Comparison of ENCODE assay signal across 9 cellular contexts in genomic region chr20:63290677-63291472, GRCh38. TPM values are rescaled to one million over a fixed set of nuclear protein-coding genes. Genes with fewer than 3 reads are reported as not detected.
DNase-seq lines count a peak whose midpoint lies in the region; ATAC-seq and TF ChIP-seq lines count a peak whose summit lies in the region.
"Had no signal": no experiment of that assay in that cellular context is flagged by ENCODE, and none has a peak within 500 bp of the region (broad histone marks: within the 10 kb centered on the region; RNA-seq: fewer than 3 reads in every experiment).

No MANE protein-coding gene starts in this region.

- no peak overlapping the region for H3K27ac Mint-ChIP-seq in natural killer cell treated with Interleukin-12 subunit alpha and Interleukin-12 subunit beta and Interleukin-15 and Interleukin-18, amount 100 ng/mL, for 72 hours
- H3K27ac Mint-ChIP-seq: activated naive CD4-positive, alpha-beta T cell treated with anti-CD3 and anti-CD28 coated beads, Interleukin-2, amount 50 U/mL, for 24 hours had no signal

- TF ChIP-seq EP300 in tibial nerve (IDR thresholded peaks at IDR 0.05) = no peak

- TF ChIP-seq CTCF in GM12864 (IDR thresholded peaks at IDR 0.05; ENCODE audit: low read depth, low read length, missing control alignments) (peak; percentile 82), tibial nerve (IDR thresholded peaks at IDR 0.05) (peak; percentile 58 to 72 (median 64))

- H3K4me3 ChIP-seq in GM12864 (ENCODE audit: low read depth, low read length) (no peak overlapping the region), tibial nerve (no peak overlapping the region)
- H3K4me3 ChIP-seq in effector memory CD4-positive, alpha-beta T cell (ENCODE audit: insufficient read depth, low read depth, low read length, poor library complexity, severe bottlenecking) = no peak overlapping the region

- no peak overlapping the region for H3K27ac ChIP-seq in effector memory CD4-positive, alpha-beta T cell (ENCODE audit: insufficient read depth, low read length, poor library complexity, severe bottlenecking)
- H3K27ac ChIP-seq in tibial nerve = no peak overlapping the region

- H3K36me3 ChIP-seq in effector memory CD4-positive, alpha-beta T cell (ENCODE audit: control insufficient read depth, insufficient read depth, low read length) = peaks cover 25% of the 10 kb centered on the region
- peaks cover 0 to 42% (median 0%) of the 10 kb centered on the region in 3 donors for H3K36me3 ChIP-seq in tibial nerve

- no peak for DNase-seq in GM12864 (ENCODE audit: low read depth)
- DNase-seq in NAMALWA (ENCODE audit: low spot score) = peak; percentile 63
- peak; percentile 44 to 49 for DNase-seq in activated CD4-positive, alpha-beta T cell treated with anti-CD3 and anti-CD28 coated beads, Interleukin-2, amount 50 U/mL, for 4 hours
- DNase-seq in effector memory CD4-positive, alpha-beta T cell = peak in 2 of 3 donors; percentile 22 to 34
- DNase-seq in natural killer cell treated with Interleukin-12 subunit alpha and Interleukin-12 subunit beta and Interleukin-15 and Interleukin-18, amount 100 ng/mL, for 72 hours (ENCODE audit: low spot score) = no peak
- no peak for DNase-seq in tibial nerve (ENCODE audit: low spot score in 2 of 2)

- no peaks in the 10 kb centered on the region for H3K4me1 Mint-ChIP-seq in natural killer cell treated with Interleukin-12 subunit alpha and Interleukin-12 subunit beta and Interleukin-15 and Interleukin-18, amount 100 ng/mL, for 72 hours (ENCODE audit: low read depth in 2 of 2)

- H3K4me3 Mint-ChIP-seq in natural killer cell treated with Interleukin-12 subunit alpha and Interleukin-12 subunit beta and Interleukin-15 and Interleukin-18, amount 100 ng/mL, for 72 hours = no peak overlapping the region
- H3K4me3 Mint-ChIP-seq: activated naive CD4-positive, alpha-beta T cell treated with anti-CD3 and anti-CD28 coated beads, Interleukin-2, amount 50 U/mL, for 24 hours had no signal

- H3K27me3 ChIP-seq in effector memory CD4-positive, alpha-beta T cell (replicated peaks; ENCODE audit: control insufficient read depth, insufficient read depth, low read length, poor library complexity, severe bottlenecking) = peaks cover 2% of the 10 kb centered on the region
- peaks cover 0 to 28% of the 10 kb centered on the region in 2 donors for H3K27me3 ChIP-seq in tibial nerve

- ATAC-seq in natural killer cell treated with Interleukin-12 subunit alpha and Interleukin-12 subunit beta and Interleukin-15 and Interleukin-18, amount 100 ng/mL, for 72 hours = peak; percentile 48 to 55
- ATAC-seq in HG03520 (IDR thresholded peaks at IDR 0.05; ENCODE audit: unreplicated experiment) (no peak), HG03354 (IDR thresholded peaks at IDR 0.05; ENCODE audit: poor library complexity, severe bottlenecking, unreplicated experiment) (no peak)

- H3K4me1 ChIP-seq in effector memory CD4-positive, alpha-beta T cell (ENCODE audit: control insufficient read depth, insufficient read depth, low read length, poor library complexity, severe bottlenecking) = peaks cover 12% of the 10 kb centered on the region
- H3K4me1 ChIP-seq in tibial nerve = peaks cover 0 to 13% (median 0%) of the 10 kb centered on the region in 4 donors

- WGBS in tibial nerve, 2 donors = 21 to 31% methylated on average over 13 to 18 of the region's 26 CpGs

- no peaks in the 10 kb centered on the region for H3K36me3 Mint-ChIP-seq in natural killer cell treated with Interleukin-12 subunit alpha and Interleukin-12 subunit beta and Interleukin-15 and Interleukin-18, amount 100 ng/mL, for 72 hours
- H3K36me3 Mint-ChIP-seq: activated naive CD4-positive, alpha-beta T cell treated with anti-CD3 and anti-CD28 coated beads, Interleukin-2, amount 50 U/mL, for 24 hours had no signal

- no peak for TF ChIP-seq POLR2A in tibial nerve (IDR thresholded peaks at IDR 0.05)

- no peaks in the 10 kb centered on the region for H3K9me3 Mint-ChIP-seq in natural killer cell treated with Interleukin-12 subunit alpha and Interleukin-12 subunit beta and Interleukin-15 and Interleukin-18, amount 100 ng/mL, for 72 hours
- H3K9me3 Mint-ChIP-seq: activated naive CD4-positive, alpha-beta T cell treated with anti-CD3 and anti-CD28 coated beads, Interleukin-2, amount 50 U/mL, for 24 hours had no signal

- peaks cover 0 to 2% of the 10 kb centered on the region in 2 donors for H3K27me3 Mint-ChIP-seq in natural killer cell treated with Interleukin-12 subunit alpha and Interleukin-12 subunit beta and Interleukin-15 and Interleukin-18, amount 100 ng/mL, for 72 hours

- H3K9me3 ChIP-seq in effector memory CD4-positive, alpha-beta T cell (ENCODE audit: control insufficient read depth, low read length) = no peaks in the 10 kb centered on the region
- H3K9me3 ChIP-seq in tibial nerve = no peaks in the 10 kb centered on the region

RNA-seq across cellular contexts. Expression of gene COL20A1, which starts 2.1 kb away (rescaled TPM):
- not detected for total RNA-seq in natural killer cell treated with Interleukin-12 subunit alpha and Interleukin-12 subunit beta and Interleukin-15 and Interleukin-18, amount 100 ng/mL, for 72 hours
- total RNA-seq in tibial nerve = under 1 TPM in 2 of 4 donors, not detected in 2; 0.20 to 0.44 TPM

RNA-seq across cellular contexts. Expression of gene ARFGAP1, which starts 18.3 kb away (rescaled TPM):
- total RNA-seq in natural killer cell treated with Interleukin-12 subunit alpha and Interleukin-12 subunit beta and Interleukin-15 and Interleukin-18, amount 100 ng/mL, for 72 hours = 100 to 1,000 TPM in 1 of 2 donors, 10 to 100 TPM in 1; 87.2 to 144 TPM
- total RNA-seq in tibial nerve = 100 to 1,000 TPM in 1 of 4 donors, 10 to 100 TPM in 3; 55.3 to 124 (median 68.6) TPM

RNA-seq across cellular contexts. Expression of gene NKAIN4, which starts 36.6 kb away (rescaled TPM):
- total RNA-seq in natural killer cell treated with Interleukin-12 subunit alpha and Interleukin-12 subunit beta and Interleukin-15 and Interleukin-18, amount 100 ng/mL, for 72 hours = not detected
- total RNA-seq in tibial nerve = 1 to 10 TPM; 1.2 to 7.2 (median 3.1) TPM

RNA-seq across cellular contexts. Expression of gene BIRC7, which starts 55.2 kb away (rescaled TPM):
- not detected for total RNA-seq in natural killer cell treated with Interleukin-12 subunit alpha and Interleukin-12 subunit beta and Interleukin-15 and Interleukin-18, amount 100 ng/mL, for 72 hours
- 10 to 100 TPM; 29.4 to 53.1 (median 42.2) TPM for total RNA-seq in tibial nerve

Comparison
In these comparisons a context has a peak if more than half of its experiments do, and no peak if none do; other contexts are left out.
1. DNase-seq: peak in NAMALWA (single experiment), activated CD4-positive, alpha-beta T cell treated with anti-CD3 and anti-CD28 coated beads, Interleukin-2, amount 50 U/mL, for 4 hours (2 of 2) and effector memory CD4-positive, alpha-beta T cell (2 of 3); none in GM12864 (single experiment), natural killer cell treated with Interleukin-12 subunit alpha and Interleukin-12 subunit beta and Interleukin-15 and Interleukin-18, amount 100 ng/mL, for 72 hours (single experiment) and tibial nerve (0 of 2).
2. ATAC-seq: peak in natural killer cell treated with Interleukin-12 subunit alpha and Interleukin-12 subunit beta and Interleukin-15 and Interleukin-18, amount 100 ng/mL, for 72 hours (2 of 2); none in HG03520 (single experiment) and HG03354 (single experiment).